21 cellular contexts compared by ENCODE assay signal in the genomic region with DNA sequence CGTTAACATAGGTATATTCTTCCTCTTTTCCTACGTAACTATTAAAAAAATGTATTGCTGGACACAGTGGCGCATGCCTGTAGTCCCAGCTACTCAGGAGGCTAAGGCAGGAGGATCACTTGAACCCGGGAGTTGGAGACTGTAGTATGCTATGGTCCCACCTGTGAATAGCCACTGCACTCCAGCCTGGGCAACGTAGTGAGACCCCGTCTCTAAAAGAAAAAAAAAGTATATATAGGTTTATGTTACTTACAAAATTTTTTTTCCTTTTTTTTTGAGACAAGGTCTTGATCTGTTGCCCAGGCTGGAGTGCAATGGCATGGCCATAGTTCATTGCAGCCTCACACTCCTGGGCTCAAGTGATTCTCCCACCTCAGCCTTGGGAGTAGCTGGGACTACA.
"Had no signal": no experiment of that assay in that cellular context is flagged by ENCODE, and none has a peak within 500 bp of the region (broad histone marks: within the 10 kb centered on the region; RNA-seq: fewer than 3 reads in every experiment).

No MANE protein-coding gene starts in this region.

- FAIRE-seq: keratinocyte had no signal

- H3K4me1 ChIP-seq: foreskin keratinocyte had no signal

- H3K4me3 ChIP-seq: left lung, lower lobe of right lung, neural progenitor cell, ovary, right atrium auricular region, sigmoid colon, skin epidermis, suprapubic skin, thyroid gland, upper lobe of left lung, uterus had no signal

- H3K27me3 Mint-ChIP-seq: memory B cell; natural killer cell treated with Interleukin-12 subunit alpha and Interleukin-12 subunit beta and Interleukin-15 and Interleukin-18, amount 100 ng/mL, for 72 hours had no signal

- DNase-seq: dermis blood vessel endothelial cell; foreskin keratinocyte; immature natural killer cell; left lung; lower lobe of right lung; nucleus accumbens; ovary; sigmoid colon; stimulated activated CD4-positive, alpha-beta T cell treated with anti-CD3 and anti-CD28 coated beads, Interleukin-12 subunit alpha, Interleukin-12 subunit beta, amount 100 ng/mL, for 4 hours; stimulated activated naive CD4-positive, alpha-beta T cell; thyroid gland; upper lobe of left lung; uterus had no signal

- H3K9me3 ChIP-seq: left lung, lower lobe of right lung, ovary, right atrium auricular region, sigmoid colon, suprapubic skin, thyroid gland, upper lobe of left lung, uterus had no signal

- H3K4me3 Mint-ChIP-seq: memory B cell; mesothelial cell of epicardium; natural killer cell treated with Interleukin-12 subunit alpha and Interleukin-12 subunit beta and Interleukin-15 and Interleukin-18, amount 100 ng/mL, for 72 hours; neural progenitor cell had no signal

- H3K36me3 ChIP-seq: neural progenitor cell, ovary, uterus had no signal

- H3K27ac Mint-ChIP-seq: mesothelial cell of epicardium, neural progenitor cell had no signal

- H3K9me3 Mint-ChIP-seq: immature natural killer cell; memory B cell; mesothelial cell of epicardium; natural killer cell treated with Interleukin-12 subunit alpha and Interleukin-12 subunit beta and Interleukin-15 and Interleukin-18, amount 100 ng/mL, for 72 hours; neural progenitor cell had no signal

- H3K27me3 ChIP-seq: foreskin keratinocyte, left lung, neural progenitor cell, ovary, right atrium auricular region, sigmoid colon, suprapubic skin, thyroid gland, upper lobe of left lung, uterus had no signal

- H3K27ac ChIP-seq: foreskin keratinocyte, left lung, lower lobe of right lung, neural progenitor cell, ovary, right atrium auricular region, sigmoid colon, suprapubic skin, thyroid gland, upper lobe of left lung, uterus had no signal

- ATAC-seq: foreskin keratinocyte; left lung; lower lobe of right lung; natural killer cell treated with Interleukin-12 subunit alpha and Interleukin-12 subunit beta and Interleukin-15 and Interleukin-18, amount 100 ng/mL, for 72 hours had no signal
